ENCODE assay signal across 23 cellular contexts in genomic region chr16:35735403-35736251, GRCh38.
"Had no signal": no experiment of that assay in that cellular context is flagged by ENCODE, and none has a peak within 500 bp of the region (broad histone marks: within the 10 kb centered on the region; RNA-seq: fewer than 3 reads in every experiment).

No MANE protein-coding gene starts in this region.

- H3K27ac ChIP-seq: left ventricle myocardium inferior, lower lobe of right lung, parathyroid adenoma, prostate gland, right lobe of liver, suprapubic skin, thyroid gland, upper lobe of left lung had no signal

- H3K36me3 Mint-ChIP-seq: memory B cell; stimulated activated effector memory CD8-positive, alpha-beta T cell treated with anti-CD3 and anti-CD28 coated beads, Interleukin-12 subunit alpha, Interleukin-12 subunit beta, amount 100 ng/mL, for 72 hours had no signal

- H3K27ac Mint-ChIP-seq: dendritic cell treated with granulocyte-macrophage colony-stimulating factor and Interleukin-4, amounts not matched to agents 40 ng/mL and 50 ng/mL, for 4 days; effector memory CD8-positive, alpha-beta T cell; memory B cell; mesothelial cell of epicardium; natural killer cell; stimulated activated effector memory CD8-positive, alpha-beta T cell treated with anti-CD3 and anti-CD28 coated beads, Interleukin-12 subunit alpha, Interleukin-12 subunit beta, amount 100 ng/mL, for 72 hours had no signal

- H3K4me1 ChIP-seq: left ventricle myocardium inferior, lower lobe of right lung, parathyroid adenoma, prostate gland, right lobe of liver, suprapubic skin, thyroid gland, upper lobe of left lung had no signal

- H3K27me3 Mint-ChIP-seq: central memory CD8-positive, alpha-beta T cell; dendritic cell treated with granulocyte-macrophage colony-stimulating factor and Interleukin-4, amounts not matched to agents 40 ng/mL and 50 ng/mL, for 4 days; effector memory CD8-positive, alpha-beta T cell; memory B cell had no signal

- H3K4me3 Mint-ChIP-seq: central memory CD8-positive, alpha-beta T cell; dendritic cell treated with granulocyte-macrophage colony-stimulating factor and Interleukin-4, amounts not matched to agents 40 ng/mL and 50 ng/mL, for 4 days; effector memory CD8-positive, alpha-beta T cell; memory B cell; mesothelial cell of epicardium; natural killer cell; neural crest cell; stimulated activated effector memory CD8-positive, alpha-beta T cell treated with anti-CD3 and anti-CD28 coated beads, Interleukin-12 subunit alpha, Interleukin-12 subunit beta, amount 100 ng/mL, for 72 hours had no signal

- H2AFZ ChIP-seq: parathyroid adenoma had no signal

- DNase-seq: effector memory CD8-positive, alpha-beta T cell; foreskin melanocyte; hypothalamus; left cardiac atrium; left ventricle myocardium inferior; lower lobe of right lung; natural killer cell; nucleus accumbens; stimulated activated CD4-positive, alpha-beta T cell treated with anti-CD3 and anti-CD28 coated beads, Interleukin-4, amount 100 ng/mL, for 1 hour; stimulated activated CD8-positive, alpha-beta memory T cell treated with anti-CD3 and anti-CD28 coated beads, Interleukin-4, amount 100 ng/mL, for 48 hours; stimulated activated naive CD8-positive, alpha-beta T cell treated with anti-CD3 and anti-CD28 coated beads, Interleukin-15, Interleukin-2, amounts not matched to agents 100 U/mL and 50 U/mL, for 24 hours; thyroid gland had no signal

- H3K4me3 ChIP-seq: left ventricle myocardium inferior, lower lobe of right lung, prostate gland, right lobe of liver, suprapubic skin, thyroid gland, upper lobe of left lung had no signal

- H3K9me3 ChIP-seq: left ventricle myocardium inferior, prostate gland, right lobe of liver, thyroid gland had no signal

- H3K4me1 Mint-ChIP-seq: central memory CD8-positive, alpha-beta T cell; memory B cell; mesothelial cell of epicardium; natural killer cell; neural crest cell; stimulated activated effector memory CD8-positive, alpha-beta T cell treated with anti-CD3 and anti-CD28 coated beads, Interleukin-12 subunit alpha, Interleukin-12 subunit beta, amount 100 ng/mL, for 72 hours had no signal

- H3K79me2 ChIP-seq: parathyroid adenoma had no signal

- ATAC-seq: effector memory CD8-positive, alpha-beta T cell; left cardiac atrium; lower lobe of right lung; natural killer cell; stimulated activated effector memory CD8-positive, alpha-beta T cell treated with anti-CD3 and anti-CD28 coated beads, Interleukin-12 subunit alpha, Interleukin-12 subunit beta, amount 100 ng/mL, for 72 hours; stimulated activated naive CD8-positive, alpha-beta T cell treated with anti-CD3 and anti-CD28 coated beads, Interleukin-15, Interleukin-2, amounts not matched to agents 100 U/mL and 50 U/mL, for 24 hours had no signal

- H3K36me3 ChIP-seq: left ventricle myocardium inferior, lower lobe of right lung, prostate gland, right lobe of liver, suprapubic skin, thyroid gland, upper lobe of left lung had no signal

- H3K27me3 ChIP-seq: right lobe of liver, suprapubic skin, thyroid gland, upper lobe of left lung had no signal
